Comparison of ENCODE assay signal across 1 cellular context in genomic region chr5:176915906-176916305, GRCh38.
TF ChIP-seq lines count a peak whose summit lies in the region.

No MANE protein-coding gene starts in this region.

TF ChIP-seq in WTC11, 78 proteins besides CTCF, POLR2A, EP300 and RAD21 (continued from another document):
- TF ChIP-seq USF1 (CRISPR knock-in tag; IDR thresholded peaks at IDR 0.05), result no peak
- no peak for TF ChIP-seq MYBL2 (CRISPR knock-in tag; IDR thresholded peaks at IDR 0.05)
- no peak for TF ChIP-seq ETV6 (CRISPR knock-in tag; IDR thresholded peaks at IDR 0.05)
